In genomic region chr15:51724199-51724598, GRCh38 we compare ENCODE assay signal across 27 cellular contexts. TPM values are rescaled to one million over a fixed set of nuclear protein-coding genes. Genes with fewer than 3 reads are reported as not detected.
DNase-seq lines count a peak whose midpoint lies in the region; ATAC-seq, FAIRE-seq and TF ChIP-seq lines count a peak whose summit lies in the region.
"Had no signal": no experiment of that assay in that cellular context is flagged by ENCODE, and none has a peak within 500 bp of the region (broad histone marks: within the 10 kb centered on the region; RNA-seq: fewer than 3 reads in every experiment).

No MANE protein-coding gene starts in this region.

- TF ChIP-seq CTCF in natural killer cell (IDR thresholded peaks at IDR 0.05) (no peak), K562 (IDR thresholded peaks at IDR 0.05 in 2 of 3, conservative IDR thresholded peaks at IDR 0.05 in 1 of 3; ENCODE audit: insufficient read depth in 2 of 3, low read depth in 1 of 3, low read length in 3 of 3) (no peak)

- CTCF ChIA-PET in K562 (lab: Yijun Ruan, JAX; ENCODE audit: low intra/inter-chr PET ratio), result no interaction called here
- CTCF ChIA-PET in naive thymus-derived CD4-positive, alpha-beta T cell (lab: Charles Lee), result interaction anchor here (3.1 kb wide), 1 partner anchor 74 kb away, joined by 10 read pairs; no protein-coding TSS in a partner anchor

- H3K27ac Mint-ChIP-seq in natural killer cell, result peak overlapping the region; percentile 49 to 57
- peak overlapping the region in 1 of 2 donors; percentile 60 for H3K27ac Mint-ChIP-seq in natural killer cell treated with Interleukin-12 subunit alpha and Interleukin-12 subunit beta and Interleukin-15 and Interleukin-18, amount 100 ng/mL, for 72 hours
- H3K27ac Mint-ChIP-seq in naive thymus-derived CD4-positive, alpha-beta T cell, result peak overlapping the region in 5 of 9 donors; percentile 5 to 83 (median 44)
- H3K27ac Mint-ChIP-seq: GM23338 had no signal

- no peaks in the 10 kb centered on the region for H3K36me3 Mint-ChIP-seq in natural killer cell
- H3K36me3 Mint-ChIP-seq in natural killer cell treated with Interleukin-12 subunit alpha and Interleukin-12 subunit beta and Interleukin-15 and Interleukin-18, amount 100 ng/mL, for 72 hours, result peaks cover 5% of the 10 kb centered on the region
- peaks cover 6 to 30% (median 22%) of the 10 kb centered on the region in 5 donors for H3K36me3 Mint-ChIP-seq in naive thymus-derived CD4-positive, alpha-beta T cell

- TF ChIP-seq EP300 in K562 (IDR thresholded peaks at IDR 0.05; ENCODE audit: low read length), result no peak

- no peak for TF ChIP-seq RAD21 in K562 (CRISPR knock-in tag; conservative IDR thresholded peaks at IDR 0.05 in 1 of 2, IDR thresholded peaks at IDR 0.05 in 1 of 2)

- no peaks in the 10 kb centered on the region; the same call in 2 of the 3 replicates for H3K79me2 ChIP-seq in K562 (ENCODE audit: control insufficient read depth, insufficient read depth, low read length)

- no peak overlapping the region for H3K9ac ChIP-seq in K562 (ENCODE audit: insufficient read depth in 1 of 2, low read depth in 2 of 2, low read length in 2 of 2)

- H3K4me1 Mint-ChIP-seq in natural killer cell, result peaks cover 37 to 39% of the 10 kb centered on the region in 2 donors
- H3K4me1 Mint-ChIP-seq in natural killer cell treated with Interleukin-12 subunit alpha and Interleukin-12 subunit beta and Interleukin-15 and Interleukin-18, amount 100 ng/mL, for 72 hours (ENCODE audit: low read depth in 2 of 2), result peaks cover 17 to 31% of the 10 kb centered on the region in 2 donors
- peaks cover 26 to 67% (median 57%) of the 10 kb centered on the region in 7 donors for H3K4me1 Mint-ChIP-seq in naive thymus-derived CD4-positive, alpha-beta T cell

- no peaks in the 10 kb centered on the region for H3K9me1 ChIP-seq in K562 (ENCODE audit: control insufficient read depth, insufficient read depth, low read length)

- no peak overlapping the region for H3K27ac ChIP-seq in K562 (ENCODE audit: extremely low read depth, low read depth, low read length)
- no peak overlapping the region for H3K27ac ChIP-seq in naive thymus-derived CD4-positive, alpha-beta T cell (ENCODE audit: low read depth, low read length)
- H3K27ac ChIP-seq: A549, C4-2B had no signal

- no peak overlapping the region for H3K4me3 ChIP-seq in K562
- no peak overlapping the region for H3K4me3 ChIP-seq in naive thymus-derived CD4-positive, alpha-beta T cell (ENCODE audit: low read length)
- H3K4me3 ChIP-seq: A549, GM23338 had no signal

- H3K9me3 ChIP-seq in K562 (replicated peaks; ENCODE audit: control insufficient read depth, insufficient read depth, low read depth, low read length), result no peaks in the 10 kb centered on the region
- no peaks in the 10 kb centered on the region for H3K9me3 ChIP-seq in naive thymus-derived CD4-positive, alpha-beta T cell (ENCODE audit: control insufficient read depth in 2 of 3, low read length in 3 of 3)
- H3K9me3 ChIP-seq: A549, Caco-2 had no signal

- TF ChIP-seq POLR2A in K562 (conservative IDR thresholded peaks at IDR 0.05), result no peak

- H4K20me1 ChIP-seq in K562 (replicated peaks; ENCODE audit: control insufficient read depth, insufficient read depth, low read length), result no peaks in the 10 kb centered on the region

- peaks cover 0 to 29% of the 10 kb centered on the region in 2 experiments; a peak in 3 of 5 replicates for H3K4me1 ChIP-seq in K562 (replicated peaks in 1 of 2; ENCODE audit: control insufficient read depth in 2 of 2, insufficient read depth in 2 of 2, low read length in 2 of 2)
- peaks cover 8 to 24% of the 10 kb centered on the region in 2 donors for H3K4me1 ChIP-seq in naive thymus-derived CD4-positive, alpha-beta T cell (ENCODE audit: control insufficient read depth in 2 of 2, insufficient read depth in 2 of 2, low read length in 2 of 2)

- H3K4me2 ChIP-seq in K562 (ENCODE audit: insufficient read depth, low read length), result no peak overlapping the region
- H3K4me2 ChIP-seq: A549, GM23338 had no signal

- FAIRE-seq in K562 (lab: Jason Lieb, UNC), result no peak
- FAIRE-seq: A549, HTR-8/SVneo had no signal

- H3K9me3 Mint-ChIP-seq in natural killer cell, result no peaks in the 10 kb centered on the region
- H3K9me3 Mint-ChIP-seq in natural killer cell treated with Interleukin-12 subunit alpha and Interleukin-12 subunit beta and Interleukin-15 and Interleukin-18, amount 100 ng/mL, for 72 hours, result no peaks in the 10 kb centered on the region
- H3K9me3 Mint-ChIP-seq in naive thymus-derived CD4-positive, alpha-beta T cell, result no peaks in the 10 kb centered on the region
- H3K9me3 Mint-ChIP-seq: GM23338, IgD-negative memory B cell had no signal

- H3K36me3 ChIP-seq in K562 (ENCODE audit: control insufficient read depth, insufficient read depth, low read length), result peaks cover 24% of the 10 kb centered on the region; the same call in 2 of the 3 replicates
- H3K36me3 ChIP-seq in naive thymus-derived CD4-positive, alpha-beta T cell (ENCODE audit: control insufficient read depth in 2 of 3, insufficient read depth in 3 of 3, low read length in 3 of 3), result peaks cover 0 to 22% (median 0%) of the 10 kb centered on the region in 3 experiments

- WGBS in K562 (ENCODE audit: insufficient coverage, low coverage, missing lambda C conversion rate), result 68% methylated on average over 2 of the region's 2 CpGs

- H2AFZ ChIP-seq in K562 (ENCODE audit: low read depth, low read length), result no peak overlapping the region
- H2AFZ ChIP-seq: GM23338 had no signal

- intact Hi-C loops in natural killer cell (cut with micrococcal nuclease), result no loop called here
- intact Hi-C loops in K562 (cut with micrococcal nuclease), result no loop called here
- intact Hi-C loops in naive thymus-derived CD4-positive, alpha-beta T cell (cut with micrococcal nuclease), result no loop called here

- peak overlapping the region; percentile 21 for H3K4me3 Mint-ChIP-seq in natural killer cell
- no peak overlapping the region for H3K4me3 Mint-ChIP-seq in natural killer cell treated with Interleukin-12 subunit alpha and Interleukin-12 subunit beta and Interleukin-15 and Interleukin-18, amount 100 ng/mL, for 72 hours
- peak overlapping the region in 4 of 10 donors; percentile 5 to 51 (median 35) for H3K4me3 Mint-ChIP-seq in naive thymus-derived CD4-positive, alpha-beta T cell
- H3K4me3 Mint-ChIP-seq: GM23338 had no signal

- POLR2A ChIA-PET in K562 (lab: Yijun Ruan, JAX), result interaction anchor here (0.8 kb wide), 1 partner anchor 10 kb away, joined by 4 read pairs; no protein-coding TSS in a partner anchor
- POLR2A ChIA-PET in naive thymus-derived CD4-positive, alpha-beta T cell (lab: Charles Lee), result interaction anchor here (0.9 to 3.0 kb wide), 3 partner anchors 8 to 15 kb away, joined by 3 to 14 read pairs (median 3); partner anchors contain the start of gene LYSMD2

- BruUV-seq in K562 (replicated peaks; lab: Mats Ljungman, UMichigan), result no TSS peak

- in situ Hi-C loops in K562 (cut with MboI), result no loop called here

- DNase-seq in natural killer cell (no peak), K562 (ENCODE audit: extremely low read depth in 1 of 4, low spot score in 3 of 4) (no peak), HUDEP-2 (lab: John Stamatoyannopoulos, UW; ENCODE audit: unreplicated experiment in 76 of 76) (no peak), COLO829 (ENCODE audit: low spot score) (no peak)
- DNase-seq in natural killer cell treated with Interleukin-12 subunit alpha and Interleukin-12 subunit beta and Interleukin-15 and Interleukin-18, amount 100 ng/mL, for 72 hours (ENCODE audit: low spot score), result no peak
- no peak for DNase-seq in naive thymus-derived CD4-positive, alpha-beta T cell
- no peak for DNase-seq in activated CD4-positive, alpha-beta T cell treated with anti-CD3 and anti-CD28 coated beads, Interleukin-2, amount 50 U/mL, for 1 hour
- DNase-seq: Caco-2, DMS153, GDM1, Kasumi-1, MM.1S, NCI-H1092, NCI-H146, NCI-H2029 treated with DMSO at 0.1 percent for 48 hours, NCI-H2171, NCI-H526, PC-3, RPMI8226, SHP77 treated with DMSO at 0.1 percent for 48 hours had no signal

- no peaks in the 10 kb centered on the region for H3K27me3 Mint-ChIP-seq in natural killer cell (ENCODE audit: low read depth in 2 of 2)
- no peaks in the 10 kb centered on the region for H3K27me3 Mint-ChIP-seq in natural killer cell treated with Interleukin-12 subunit alpha and Interleukin-12 subunit beta and Interleukin-15 and Interleukin-18, amount 100 ng/mL, for 72 hours
- H3K27me3 Mint-ChIP-seq in naive thymus-derived CD4-positive, alpha-beta T cell, result no peaks in the 10 kb centered on the region
- H3K27me3 Mint-ChIP-seq: IgD-negative memory B cell had no signal

- ATAC-seq in natural killer cell (no peak), K562 (no peak)
- no peak for ATAC-seq in natural killer cell treated with Interleukin-12 subunit alpha and Interleukin-12 subunit beta and Interleukin-15 and Interleukin-18, amount 100 ng/mL, for 72 hours
- no peak for ATAC-seq in naive thymus-derived CD4-positive, alpha-beta T cell
- ATAC-seq in activated CD4-positive, CD25-positive, alpha-beta regulatory T cell treated with anti-CD3 and anti-CD28 coated beads, Interleukin-2, amount 50 U/mL, for 24 hours, result no peak
- ATAC-seq: A549, GM23338, HCT116, PC-3 had no signal

- no peaks in the 10 kb centered on the region for H3K27me3 ChIP-seq in K562 (ENCODE audit: control insufficient read depth in 2 of 2, insufficient read depth in 2 of 2, low read length in 2 of 2)
- no peaks in the 10 kb centered on the region for H3K27me3 ChIP-seq in naive thymus-derived CD4-positive, alpha-beta T cell (ENCODE audit: control insufficient read depth in 2 of 2, insufficient read depth in 2 of 2, low read length in 2 of 2)

RNA-seq across cellular contexts. Expression of gene LYSMD2, which starts 13.3 kb away (rescaled TPM):
- total RNA-seq in natural killer cell (10 to 100 TPM in 1 of 3 donors, 1 to 10 TPM in 2; 8.1 to 13.6 (median 8.6) TPM), K562 (2014; rRNA removed) (8.8 and 10.9 TPM in 2 replicates), K562 (2014; rRNA removed; fragmentation: Illumina TruSeq; extraction: Trizol) (13.6 and 14.2 TPM in 2 replicates), K562 (2015; rRNA removed; fragmentation: Illumina TruSeq; extraction: Trizol) (11.2 and 11.3 TPM in 2 replicates), K562 (2021) (9.7 and 10.3 TPM in 2 replicates)
- total RNA-seq in natural killer cell treated with Interleukin-12 subunit alpha and Interleukin-12 subunit beta and Interleukin-15 and Interleukin-18, amount 100 ng/mL, for 72 hours, result 10 to 100 TPM; 13.4 to 27.3 TPM
- 2.4 and 7.0 TPM in 2 replicates for total RNA-seq in K562 (2011; cell fraction: chromatin; rRNA removed; ENCODE audit: low replicate concordance)
- total RNA-seq in K562 (2011; cell fraction: nucleolus; rRNA removed), result 2.8 and 3.2 TPM in 2 replicates
- 3.1 and 5.4 TPM in 2 replicates for total RNA-seq in K562 (2011; cell fraction: nucleoplasm; rRNA removed)
- polyA plus RNA-seq in K562 (2011; rRNA removed) (11.3 and 30.3 TPM in 2 replicates), K562 (2014; fragmentation: Illumina TruSeq; extraction: Trizol) (7.9 and 9.5 TPM in 2 replicates), K562 (2014; fragmentation: Nextera tagmentation; extraction: Ambion mirVana) (1 to 10 TPM; 4.3 to 4.8 TPM), K562 (2014; rRNA removed) (9.8 and 10.7 TPM in 2 replicates)
- polyA plus RNA-seq in K562 (2011; cell fraction: cytosol; rRNA removed), result 6.9 and 16.4 TPM in 2 replicates
- polyA plus RNA-seq in K562 (2011; cell fraction: nucleus; rRNA removed), result 4.8 and 5.0 TPM in 2 replicates
- 11.4 and 11.6 TPM in 2 replicates for polyA plus RNA-seq in K562 (2012)
- 4.8 and 8.9 TPM in 2 replicates for polyA minus RNA-seq in K562 (2011; rRNA and poly(A)+ RNA removed)
- 2.9 and 6.2 TPM in 2 replicates for polyA minus RNA-seq in K562 (2011; cell fraction: cytosol; rRNA and poly(A)+ RNA removed)
- polyA minus RNA-seq in K562 (2011; cell fraction: nucleus; rRNA and poly(A)+ RNA removed), result 2.0 and 3.6 TPM in 2 replicates
- 10 to 100 TPM; 12.5 to 33.8 (median 17.8) TPM for total RNA-seq in naive thymus-derived CD4-positive, alpha-beta T cell
- polyA plus RNA-seq in naive thymus-derived CD4-positive, alpha-beta T cell, result 10 to 100 TPM; 42.2 to 46.8 TPM

RNA-seq across cellular contexts. Expression of gene TMOD2, which starts 27.2 kb away (rescaled TPM):
- 1 to 10 TPM; 1.6 to 4.7 (median 1.6) TPM for total RNA-seq in natural killer cell
- 1 to 10 TPM; 2.6 to 7.2 TPM for total RNA-seq in natural killer cell treated with Interleukin-12 subunit alpha and Interleukin-12 subunit beta and Interleukin-15 and Interleukin-18, amount 100 ng/mL, for 72 hours
- total RNA-seq in K562 (2011; cell fraction: chromatin; rRNA removed; ENCODE audit: low replicate concordance), result 3.1 and 8.1 TPM in 2 replicates
- total RNA-seq in K562 (2011; cell fraction: nucleolus; rRNA removed), result 0.83 and 1.4 TPM in 2 replicates
- 5.7 and 14.4 TPM in 2 replicates for total RNA-seq in K562 (2011; cell fraction: nucleoplasm; rRNA removed)
- total RNA-seq in K562 (2014; rRNA removed), result 2.2 TPM in 2 replicates
- total RNA-seq in K562 (2014; rRNA removed; fragmentation: Illumina TruSeq; extraction: Trizol), result 3.8 and 4.8 TPM in 2 replicates
- total RNA-seq in K562 (2015; rRNA removed; fragmentation: Illumina TruSeq; extraction: Trizol), result 3.3 and 3.6 TPM in 2 replicates
- total RNA-seq in K562 (2021), result 3.2 and 3.4 TPM in 2 replicates
- 2.3 and 3.6 TPM in 2 replicates for polyA plus RNA-seq in K562 (2011; rRNA removed)
- 0.57 and 1.1 TPM in 2 replicates for polyA plus RNA-seq in K562 (2011; cell fraction: cytosol; rRNA removed)
- polyA plus RNA-seq in K562 (2011; cell fraction: nucleus; rRNA removed), result 2.7 and 2.9 TPM in 2 replicates
- 1.7 and 4.4 TPM in 2 replicates for polyA plus RNA-seq in K562 (2012)
- 2.7 and 3.0 TPM in 2 replicates for polyA plus RNA-seq in K562 (2014; fragmentation: Illumina TruSeq; extraction: Trizol)
- polyA plus RNA-seq in K562 (2014; fragmentation: Nextera tagmentation; extraction: Ambion mirVana), result under 1 TPM; 0.49 to 0.85 TPM
- polyA plus RNA-seq in K562 (2014; rRNA removed), result 2.1 and 3.3 TPM in 2 replicates
- 2.3 and 3.5 TPM in 2 replicates for polyA minus RNA-seq in K562 (2011; rRNA and poly(A)+ RNA removed)
- 0.91 and 1.7 TPM in 2 replicates for polyA minus RNA-seq in K562 (2011; cell fraction: cytosol; rRNA and poly(A)+ RNA removed)
- polyA minus RNA-seq in K562 (2011; cell fraction: nucleus; rRNA and poly(A)+ RNA removed), result 1.8 and 1.9 TPM in 2 replicates
- total RNA-seq in naive thymus-derived CD4-positive, alpha-beta T cell, result 10 to 100 TPM in 4 of 5 experiments, 1 to 10 TPM in 1; 9.5 to 17.1 (median 13.4) TPM
- polyA plus RNA-seq in naive thymus-derived CD4-positive, alpha-beta T cell, result 1 to 10 TPM; 1.4 to 1.9 TPM

RNA-seq across cellular contexts. Expression of gene SCG3, which starts 42.9 kb away (rescaled TPM):
- total RNA-seq in natural killer cell (not detected), K562 (2014; rRNA removed) (14.9 and 17.4 TPM in 2 replicates), K562 (2014; rRNA removed; fragmentation: Illumina TruSeq; extraction: Trizol) (32.2 and 42.1 TPM in 2 replicates), K562 (2015; rRNA removed; fragmentation: Illumina TruSeq; extraction: Trizol) (41.5 and 43.8 TPM in 2 replicates), K562 (2021) (19.5 and 21.0 TPM in 2 replicates)
- not detected for total RNA-seq in natural killer cell treated with Interleukin-12 subunit alpha and Interleukin-12 subunit beta and Interleukin-15 and Interleukin-18, amount 100 ng/mL, for 72 hours
- total RNA-seq in K562 (2011; cell fraction: chromatin; rRNA removed; ENCODE audit: low replicate concordance), result 8.5 and 27.4 TPM in 2 replicates
- total RNA-seq in K562 (2011; cell fraction: nucleolus; rRNA removed), result 9.9 and 11.3 TPM in 2 replicates
- total RNA-seq in K562 (2011; cell fraction: nucleoplasm; rRNA removed), result 19.9 and 30.9 TPM in 2 replicates
- polyA plus RNA-seq in K562 (2011; rRNA removed) (4.2 and 22.7 TPM in 2 replicates), K562 (2014; fragmentation: Illumina TruSeq; extraction: Trizol) (23.3 and 28.5 TPM in 2 replicates), K562 (2014; fragmentation: Nextera tagmentation; extraction: Ambion mirVana) (10 to 100 TPM; 13.0 to 17.8 TPM), K562 (2014; rRNA removed) (11.3 and 14.1 TPM in 2 replicates)
- 2.1 and 3.3 TPM in 2 replicates for polyA plus RNA-seq in K562 (2011; cell fraction: cytosol; rRNA removed)
- polyA plus RNA-seq in K562 (2011; cell fraction: nucleus; rRNA removed), result 1.4 and 4.3 TPM in 2 replicates
- 22.5 and 23.7 TPM in 2 replicates for polyA plus RNA-seq in K562 (2012)
- 11.9 and 42.1 TPM in 2 replicates for polyA minus RNA-seq in K562 (2011; rRNA and poly(A)+ RNA removed)
- polyA minus RNA-seq in K562 (2011; cell fraction: cytosol; rRNA and poly(A)+ RNA removed), result 4.8 and 22.5 TPM in 2 replicates
- polyA minus RNA-seq in K562 (2011; cell fraction: nucleus; rRNA and poly(A)+ RNA removed), result 3.0 and 5.7 TPM in 2 replicates
- total RNA-seq in naive thymus-derived CD4-positive, alpha-beta T cell, result not detected
- polyA plus RNA-seq in naive thymus-derived CD4-positive, alpha-beta T cell, result not detected
- total RNA-seq: Caco-2, PC-3 had no signal
- polyA plus RNA-seq: IgD-negative memory B cell had no signal

Comparison
In these comparisons a context has a peak if more than half of its experiments do, and no peak if none do; other contexts are left out.
1. RNA of gene SCG3, which starts 42.9 kb away (total RNA-seq): 8.5 to 43.8 TPM in K562; not detected in natural killer cell, not detected in natural killer cell treated with Interleukin-12 subunit alpha and Interleukin-12 subunit beta and Interleukin-15 and Interleukin-18, amount 100 ng/mL, for 72 hours and not detected in naive thymus-derived CD4-positive, alpha-beta T cell; every median in the first group is over 4 times any median in the second.